Comparison of ENCODE assay signal across 2 cellular contexts in the genomic region with DNA sequence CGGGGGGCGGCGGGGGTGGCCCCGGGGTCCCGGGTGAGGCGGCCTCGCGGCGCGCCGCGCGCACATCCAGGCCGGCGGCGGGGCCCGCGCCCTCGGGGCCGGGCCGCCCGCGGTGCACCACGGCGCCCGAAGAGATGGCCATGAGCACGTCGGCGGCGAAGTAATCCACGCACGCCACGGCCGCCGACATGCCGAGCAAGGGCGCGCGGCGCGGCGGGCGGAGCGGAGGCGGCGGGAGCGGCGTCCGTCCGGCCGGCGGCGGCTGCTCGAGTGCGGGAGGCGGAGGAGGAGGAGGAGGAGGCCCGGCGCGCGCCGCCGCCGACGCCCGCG.
TF ChIP-seq lines count a peak whose summit lies in the region.

A gene (minus strand): TSS at position 272 of the 330 bp plus-strand sequence. CDS start 82 bp downstream, at position 190.

TF ChIP-seq in HEK293, 187 proteins besides CTCF, POLR2A, EP300 and RAD21 (continued from another document):
- TF ChIP-seq, protein P1, sequence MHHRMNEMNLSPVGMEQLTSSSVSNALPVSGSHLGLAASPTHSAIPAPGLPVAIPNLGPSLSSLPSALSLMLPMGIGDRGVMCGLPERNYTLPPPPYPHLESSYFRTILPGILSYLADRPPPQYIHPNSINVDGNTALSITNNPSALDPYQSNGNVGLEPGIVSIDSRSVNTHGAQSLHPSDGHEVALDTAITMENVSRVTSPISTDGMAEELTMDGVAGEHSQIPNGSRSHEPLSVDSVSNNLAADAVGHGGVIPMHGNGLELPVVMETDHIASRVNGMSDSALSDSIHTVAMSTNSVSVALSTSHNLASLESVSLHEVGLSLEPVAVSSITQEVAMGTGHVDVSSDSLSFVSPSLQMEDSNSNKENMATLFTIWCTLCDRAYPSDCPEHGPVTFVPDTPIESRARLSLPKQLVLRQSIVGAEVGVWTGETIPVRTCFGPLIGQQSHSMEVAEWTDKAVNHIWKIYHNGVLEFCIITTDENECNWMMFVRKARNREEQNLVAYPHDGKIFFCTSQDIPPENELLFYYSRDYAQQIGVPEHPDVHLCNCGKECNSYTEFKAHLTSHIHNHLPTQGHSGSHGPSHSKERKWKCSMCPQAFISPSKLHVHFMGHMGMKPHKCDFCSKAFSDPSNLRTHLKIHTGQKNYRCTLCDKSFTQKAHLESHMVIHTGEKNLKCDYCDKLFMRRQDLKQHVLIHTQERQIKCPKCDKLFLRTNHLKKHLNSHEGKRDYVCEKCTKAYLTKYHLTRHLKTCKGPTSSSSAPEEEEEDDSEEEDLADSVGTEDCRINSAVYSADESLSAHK (tag by site-specific recombination; IDR thresholded peaks at IDR 0.05) = no peak
- TF ChIP-seq, protein P2, sequence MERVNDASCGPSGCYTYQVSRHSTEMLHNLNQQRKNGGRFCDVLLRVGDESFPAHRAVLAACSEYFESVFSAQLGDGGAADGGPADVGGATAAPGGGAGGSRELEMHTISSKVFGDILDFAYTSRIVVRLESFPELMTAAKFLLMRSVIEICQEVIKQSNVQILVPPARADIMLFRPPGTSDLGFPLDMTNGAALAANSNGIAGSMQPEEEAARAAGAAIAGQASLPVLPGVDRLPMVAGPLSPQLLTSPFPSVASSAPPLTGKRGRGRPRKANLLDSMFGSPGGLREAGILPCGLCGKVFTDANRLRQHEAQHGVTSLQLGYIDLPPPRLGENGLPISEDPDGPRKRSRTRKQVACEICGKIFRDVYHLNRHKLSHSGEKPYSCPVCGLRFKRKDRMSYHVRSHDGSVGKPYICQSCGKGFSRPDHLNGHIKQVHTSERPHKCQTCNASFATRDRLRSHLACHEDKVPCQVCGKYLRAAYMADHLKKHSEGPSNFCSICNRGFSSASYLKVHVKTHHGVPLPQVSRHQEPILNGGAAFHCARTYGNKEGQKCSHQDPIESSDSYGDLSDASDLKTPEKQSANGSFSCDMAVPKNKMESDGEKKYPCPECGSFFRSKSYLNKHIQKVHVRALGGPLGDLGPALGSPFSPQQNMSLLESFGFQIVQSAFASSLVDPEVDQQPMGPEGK (tag by site-specific recombination; IDR thresholded peaks at IDR 0.05) = no peak
- TF ChIP-seq, protein P3, sequence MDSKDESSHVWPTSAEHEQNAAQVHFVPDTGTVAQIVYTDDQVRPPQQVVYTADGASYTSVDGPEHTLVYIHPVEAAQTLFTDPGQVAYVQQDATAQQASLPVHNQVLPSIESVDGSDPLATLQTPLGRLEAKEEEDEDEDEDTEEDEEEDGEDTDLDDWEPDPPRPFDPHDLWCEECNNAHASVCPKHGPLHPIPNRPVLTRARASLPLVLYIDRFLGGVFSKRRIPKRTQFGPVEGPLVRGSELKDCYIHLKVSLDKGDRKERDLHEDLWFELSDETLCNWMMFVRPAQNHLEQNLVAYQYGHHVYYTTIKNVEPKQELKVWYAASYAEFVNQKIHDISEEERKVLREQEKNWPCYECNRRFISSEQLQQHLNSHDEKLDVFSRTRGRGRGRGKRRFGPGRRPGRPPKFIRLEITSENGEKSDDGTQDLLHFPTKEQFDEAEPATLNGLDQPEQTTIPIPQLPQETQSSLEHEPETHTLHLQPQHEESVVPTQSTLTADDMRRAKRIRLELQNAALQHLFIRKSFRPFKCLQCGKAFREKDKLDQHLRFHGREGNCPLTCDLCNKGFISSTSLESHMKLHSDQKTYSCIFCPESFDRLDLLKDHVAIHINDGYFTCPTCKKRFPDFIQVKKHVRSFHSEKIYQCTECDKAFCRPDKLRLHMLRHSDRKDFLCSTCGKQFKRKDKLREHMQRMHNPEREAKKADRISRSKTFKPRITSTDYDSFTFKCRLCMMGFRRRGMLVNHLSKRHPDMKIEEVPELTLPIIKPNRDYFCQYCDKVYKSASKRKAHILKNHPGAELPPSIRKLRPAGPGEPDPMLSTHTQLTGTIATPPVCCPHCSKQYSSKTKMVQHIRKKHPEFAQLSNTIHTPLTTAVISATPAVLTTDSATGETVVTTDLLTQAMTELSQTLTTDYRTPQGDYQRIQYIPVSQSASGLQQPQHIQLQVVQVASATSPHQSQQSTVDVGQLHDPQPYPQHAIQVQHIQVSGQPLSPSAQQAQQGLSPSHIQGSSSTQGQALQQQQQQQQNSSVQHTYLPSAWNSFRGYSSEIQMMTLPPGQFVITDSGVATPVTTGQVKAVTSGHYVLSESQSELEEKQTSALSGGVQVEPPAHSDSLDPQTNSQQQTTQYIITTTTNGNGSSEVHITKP (tag by site-specific recombination; IDR thresholded peaks at IDR 0.05) = no peak
- TF ChIP-seq ZSCAN23 (tag by site-specific recombination; IDR thresholded peaks at IDR 0.05) (no peak), SP3 (tag by site-specific recombination; IDR thresholded peaks at IDR 0.05) (no peak)
TF ChIP-seq in HEK293: peak in this region for 0.

TF ChIP-seq in HepG2, 621 proteins besides CTCF, POLR2A, EP300 and RAD21 (continued from another document and continues in another):
- TF ChIP-seq ZBTB20 (CRISPR knock-in tag; IDR thresholded peaks at IDR 0.05; ENCODE audit: borderline replicate concordance, low read depth) (no peak), NFIC (IDR thresholded peaks at IDR 0.05; ENCODE audit: low read length) (no peak), ISX (CRISPR knock-in tag; conservative IDR thresholded peaks at IDR 0.05) (no peak), ZNF562 (CRISPR knock-in tag; IDR thresholded peaks at IDR 0.05; ENCODE audit: borderline replicate concordance) (no peak), ISL2 (CRISPR knock-in tag; IDR thresholded peaks at IDR 0.05) (no peak), ZNF720 (CRISPR knock-in tag; IDR thresholded peaks at IDR 0.05) (no peak), ZNF563 (CRISPR knock-in tag; IDR thresholded peaks at IDR 0.05) (0 out of 2 replicates have a peak, but pooled peaks have one; percentile 38), CBX5 (CRISPR knock-in tag; IDR thresholded peaks at IDR 0.05; ENCODE audit: borderline replicate concordance) (no peak), KDM5B (CRISPR knock-in tag; IDR thresholded peaks at IDR 0.05; ENCODE audit: borderline replicate concordance) (no peak), ARNT2 (CRISPR knock-in tag; IDR thresholded peaks at IDR 0.05; ENCODE audit: low read depth) (0 out of 2 replicates have a peak, but pooled peaks have one; percentile 5), KDM5A (IDR thresholded peaks at IDR 0.05; ENCODE audit: borderline replicate concordance, low read length) (no peak), RBFOX2 (IDR thresholded peaks at IDR 0.05; ENCODE audit: low read depth, low read length) (peak; percentile 12; the same call in 1 of the 2 replicates), CREM (IDR thresholded peaks at IDR 0.05) (no peak), CREM (CRISPR knock-in tag; IDR thresholded peaks at IDR 0.05) (no peak), KLF16 (CRISPR knock-in tag; IDR thresholded peaks at IDR 0.05) (0 out of 4 replicates have a peak, but pooled peaks of 1 of the 2 experiments have one; percentile 4), ZNF451 (CRISPR knock-in tag; IDR thresholded peaks at IDR 0.05) (no peak), GATAD2A (CRISPR knock-in tag; IDR thresholded peaks at IDR 0.05) (no peak), EZH2 (conservative IDR thresholded peaks at IDR 0.05; ENCODE audit: low read depth, low read length) (no peak), HNF4G (IDR thresholded peaks at IDR 0.05; ENCODE audit: borderline replicate concordance, low read depth, low read length) (no peak), HNF4G (CRISPR knock-in tag; IDR thresholded peaks at IDR 0.05; ENCODE audit: borderline replicate concordance, low read depth) (no peak), ZNF235 (CRISPR knock-in tag; IDR thresholded peaks at IDR 0.05; ENCODE audit: borderline replicate concordance) (no peak)
- TF ChIP-seq, protein P4, sequence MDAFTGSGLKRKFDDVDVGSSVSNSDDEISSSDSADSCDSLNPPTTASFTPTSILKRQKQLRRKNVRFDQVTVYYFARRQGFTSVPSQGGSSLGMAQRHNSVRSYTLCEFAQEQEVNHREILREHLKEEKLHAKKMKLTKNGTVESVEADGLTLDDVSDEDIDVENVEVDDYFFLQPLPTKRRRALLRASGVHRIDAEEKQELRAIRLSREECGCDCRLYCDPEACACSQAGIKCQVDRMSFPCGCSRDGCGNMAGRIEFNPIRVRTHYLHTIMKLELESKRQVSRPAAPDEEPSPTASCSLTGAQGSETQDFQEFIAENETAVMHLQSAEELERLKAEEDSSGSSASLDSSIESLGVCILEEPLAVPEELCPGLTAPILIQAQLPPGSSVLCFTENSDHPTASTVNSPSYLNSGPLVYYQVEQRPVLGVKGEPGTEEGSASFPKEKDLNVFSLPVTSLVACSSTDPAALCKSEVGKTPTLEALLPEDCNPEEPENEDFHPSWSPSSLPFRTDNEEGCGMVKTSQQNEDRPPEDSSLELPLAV (CRISPR knock-in tag; conservative IDR thresholded peaks at IDR 0.05; ENCODE audit: low read depth) = 0 out of 2 replicates have a peak, but pooled peaks have one; percentile 40
- TF ChIP-seq, protein P5, sequence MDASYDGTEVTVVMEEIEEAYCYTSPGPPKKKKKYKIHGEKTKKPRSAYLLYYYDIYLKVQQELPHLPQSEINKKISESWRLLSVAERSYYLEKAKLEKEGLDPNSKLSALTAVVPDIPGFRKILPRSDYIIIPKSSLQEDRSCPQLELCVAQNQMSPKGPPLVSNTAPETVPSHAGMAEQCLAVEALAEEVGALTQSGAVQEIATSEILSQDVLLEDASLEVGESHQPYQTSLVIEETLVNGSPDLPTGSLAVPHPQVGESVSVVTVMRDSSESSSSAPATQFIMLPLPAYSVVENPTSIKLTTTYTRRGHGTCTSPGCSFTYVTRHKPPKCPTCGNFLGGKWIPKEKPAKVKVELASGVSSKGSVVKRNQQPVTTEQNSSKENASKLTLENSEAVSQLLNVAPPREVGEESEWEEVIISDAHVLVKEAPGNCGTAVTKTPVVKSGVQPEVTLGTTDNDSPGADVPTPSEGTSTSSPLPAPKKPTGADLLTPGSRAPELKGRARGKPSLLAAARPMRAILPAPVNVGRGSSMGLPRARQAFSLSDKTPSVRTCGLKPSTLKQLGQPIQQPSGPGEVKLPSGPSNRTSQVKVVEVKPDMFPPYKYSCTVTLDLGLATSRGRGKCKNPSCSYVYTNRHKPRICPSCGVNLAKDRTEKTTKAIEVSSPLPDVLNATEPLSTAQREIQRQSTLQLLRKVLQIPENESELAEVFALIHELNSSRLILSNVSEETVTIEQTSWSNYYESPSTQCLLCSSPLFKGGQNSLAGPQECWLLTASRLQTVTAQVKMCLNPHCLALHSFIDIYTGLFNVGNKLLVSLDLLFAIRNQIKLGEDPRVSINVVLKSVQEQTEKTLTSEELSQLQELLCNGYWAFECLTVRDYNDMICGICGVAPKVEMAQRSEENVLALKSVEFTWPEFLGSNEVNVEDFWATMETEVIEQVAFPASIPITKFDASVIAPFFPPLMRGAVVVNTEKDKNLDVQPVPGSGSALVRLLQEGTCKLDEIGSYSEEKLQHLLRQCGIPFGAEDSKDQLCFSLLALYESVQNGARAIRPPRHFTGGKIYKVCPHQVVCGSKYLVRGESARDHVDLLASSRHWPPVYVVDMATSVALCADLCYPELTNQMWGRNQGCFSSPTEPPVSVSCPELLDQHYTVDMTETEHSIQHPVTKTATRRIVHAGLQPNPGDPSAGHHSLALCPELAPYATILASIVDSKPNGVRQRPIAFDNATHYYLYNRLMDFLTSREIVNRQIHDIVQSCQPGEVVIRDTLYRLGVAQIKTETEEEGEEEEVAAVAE (CRISPR knock-in tag; IDR thresholded peaks at IDR 0.05; ENCODE audit: borderline replicate concordance) = no peak
- TF ChIP-seq, protein P6, sequence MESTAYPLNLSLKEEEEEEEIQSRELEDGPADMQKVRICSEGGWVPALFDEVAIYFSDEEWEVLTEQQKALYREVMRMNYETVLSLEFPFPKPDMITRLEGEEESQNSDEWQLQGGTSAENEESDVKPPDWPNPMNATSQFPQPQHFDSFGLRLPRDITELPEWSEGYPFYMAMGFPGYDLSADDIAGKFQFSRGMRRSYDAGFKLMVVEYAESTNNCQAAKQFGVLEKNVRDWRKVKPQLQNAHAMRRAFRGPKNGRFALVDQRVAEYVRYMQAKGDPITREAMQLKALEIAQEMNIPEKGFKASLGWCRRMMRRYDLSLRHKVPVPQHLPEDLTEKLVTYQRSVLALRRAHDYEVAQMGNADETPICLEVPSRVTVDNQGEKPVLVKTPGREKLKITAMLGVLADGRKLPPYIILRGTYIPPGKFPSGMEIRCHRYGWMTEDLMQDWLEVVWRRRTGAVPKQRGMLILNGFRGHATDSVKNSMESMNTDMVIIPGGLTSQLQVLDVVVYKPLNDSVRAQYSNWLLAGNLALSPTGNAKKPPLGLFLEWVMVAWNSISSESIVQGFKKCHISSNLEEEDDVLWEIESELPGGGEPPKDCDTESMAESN (CRISPR knock-in tag; conservative IDR thresholded peaks at IDR 0.05) = no peak
- TF ChIP-seq, protein P7, sequence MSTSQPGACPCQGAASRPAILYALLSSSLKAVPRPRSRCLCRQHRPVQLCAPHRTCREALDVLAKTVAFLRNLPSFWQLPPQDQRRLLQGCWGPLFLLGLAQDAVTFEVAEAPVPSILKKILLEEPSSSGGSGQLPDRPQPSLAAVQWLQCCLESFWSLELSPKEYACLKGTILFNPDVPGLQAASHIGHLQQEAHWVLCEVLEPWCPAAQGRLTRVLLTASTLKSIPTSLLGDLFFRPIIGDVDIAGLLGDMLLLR (CRISPR knock-in tag; IDR thresholded peaks at IDR 0.05) = no peak
- TF ChIP-seq, protein P8, sequence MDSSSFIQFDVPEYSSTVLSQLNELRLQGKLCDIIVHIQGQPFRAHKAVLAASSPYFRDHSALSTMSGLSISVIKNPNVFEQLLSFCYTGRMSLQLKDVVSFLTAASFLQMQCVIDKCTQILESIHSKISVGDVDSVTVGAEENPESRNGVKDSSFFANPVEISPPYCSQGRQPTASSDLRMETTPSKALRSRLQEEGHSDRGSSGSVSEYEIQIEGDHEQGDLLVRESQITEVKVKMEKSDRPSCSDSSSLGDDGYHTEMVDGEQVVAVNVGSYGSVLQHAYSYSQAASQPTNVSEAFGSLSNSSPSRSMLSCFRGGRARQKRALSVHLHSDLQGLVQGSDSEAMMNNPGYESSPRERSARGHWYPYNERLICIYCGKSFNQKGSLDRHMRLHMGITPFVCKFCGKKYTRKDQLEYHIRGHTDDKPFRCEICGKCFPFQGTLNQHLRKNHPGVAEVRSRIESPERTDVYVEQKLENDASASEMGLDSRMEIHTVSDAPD (CRISPR knock-in tag; IDR thresholded peaks at IDR 0.05) = no peak
- TF ChIP-seq, protein P9, sequence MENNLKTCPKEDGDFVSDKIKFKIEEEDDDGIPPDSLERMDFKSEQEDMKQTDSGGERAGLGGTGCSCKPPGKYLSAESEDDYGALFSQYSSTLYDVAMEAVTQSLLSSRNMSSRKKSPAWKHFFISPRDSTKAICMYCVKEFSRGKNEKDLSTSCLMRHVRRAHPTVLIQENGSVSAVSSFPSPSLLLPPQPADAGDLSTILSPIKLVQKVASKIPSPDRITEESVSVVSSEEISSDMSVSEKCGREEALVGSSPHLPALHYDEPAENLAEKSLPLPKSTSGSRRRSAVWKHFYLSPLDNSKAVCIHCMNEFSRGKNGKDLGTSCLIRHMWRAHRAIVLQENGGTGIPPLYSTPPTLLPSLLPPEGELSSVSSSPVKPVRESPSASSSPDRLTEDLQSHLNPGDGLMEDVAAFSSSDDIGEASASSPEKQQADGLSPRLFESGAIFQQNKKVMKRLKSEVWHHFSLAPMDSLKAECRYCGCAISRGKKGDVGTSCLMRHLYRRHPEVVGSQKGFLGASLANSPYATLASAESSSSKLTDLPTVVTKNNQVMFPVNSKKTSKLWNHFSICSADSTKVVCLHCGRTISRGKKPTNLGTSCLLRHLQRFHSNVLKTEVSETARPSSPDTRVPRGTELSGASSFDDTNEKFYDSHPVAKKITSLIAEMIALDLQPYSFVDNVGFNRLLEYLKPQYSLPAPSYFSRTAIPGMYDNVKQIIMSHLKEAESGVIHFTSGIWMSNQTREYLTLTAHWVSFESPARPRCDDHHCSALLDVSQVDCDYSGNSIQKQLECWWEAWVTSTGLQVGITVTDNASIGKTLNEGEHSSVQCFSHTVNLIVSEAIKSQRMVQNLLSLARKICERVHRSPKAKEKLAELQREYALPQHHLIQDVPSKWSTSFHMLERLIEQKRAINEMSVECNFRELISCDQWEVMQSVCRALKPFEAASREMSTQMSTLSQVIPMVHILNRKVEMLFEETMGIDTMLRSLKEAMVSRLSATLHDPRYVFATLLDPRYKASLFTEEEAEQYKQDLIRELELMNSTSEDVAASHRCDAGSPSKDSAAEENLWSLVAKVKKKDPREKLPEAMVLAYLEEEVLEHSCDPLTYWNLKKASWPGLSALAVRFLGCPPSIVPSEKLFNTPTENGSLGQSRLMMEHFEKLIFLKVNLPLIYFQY (CRISPR knock-in tag; IDR thresholded peaks at IDR 0.05; ENCODE audit: borderline replicate concordance) = no peak
